In genomic region chr2:47034973-47035609, GRCh38 we compare ENCODE assay signal across 8 cellular contexts.
A peak's percentile ranks its signal among the peaks of the same experiment; 100 is the strongest.
DNase-seq lines count a peak whose midpoint lies in the region; ATAC-seq, FAIRE-seq and TF ChIP-seq lines count a peak whose summit lies in the region.

No MANE protein-coding gene starts in this region.

- peak overlapping the region; percentile 88 for H3K9ac ChIP-seq in keratinocyte (ENCODE audit: control insufficient read depth, extremely low read depth, insufficient read depth, low read length)

- no peaks in the 10 kb centered on the region for H3K9me1 ChIP-seq in keratinocyte (ENCODE audit: control insufficient read depth, extremely low read depth, insufficient read depth, low read length)

- H3K36me3 Mint-ChIP-seq in activated T-helper 17 cell treated with anti-CD3 and anti-CD28 coated beads, Interleukin-2, amount 50 U/mL, for 72 hours (ENCODE audit: low read depth), result peaks cover 65% of the 10 kb centered on the region
- H3K36me3 Mint-ChIP-seq in stimulated activated naive CD8-positive, alpha-beta T cell treated with anti-CD3 and anti-CD28 coated beads, Interleukin-15, Interleukin-2, amounts not matched to agents 100 ng/mL and 50 ng/mL, for 24 hours (ENCODE audit: low read depth), result peaks cover 32% of the 10 kb centered on the region

- H3K9me3 Mint-ChIP-seq in activated T-helper 17 cell treated with anti-CD3 and anti-CD28 coated beads, Interleukin-2, amount 50 U/mL, for 72 hours, result no peaks in the 10 kb centered on the region
- no peaks in the 10 kb centered on the region for H3K9me3 Mint-ChIP-seq in stimulated activated naive CD8-positive, alpha-beta T cell treated with anti-CD3 and anti-CD28 coated beads, Interleukin-15, Interleukin-2, amounts not matched to agents 100 ng/mL and 50 ng/mL, for 24 hours

- H3K36me3 ChIP-seq in keratinocyte (ENCODE audit: control insufficient read depth in 2 of 2, extremely low read depth in 1 of 2, insufficient read depth in 2 of 2, low read length in 2 of 2), result peaks cover 4 to 17% of the 10 kb centered on the region in 2 experiments

- no peaks in the 10 kb centered on the region for H3K27me3 ChIP-seq in keratinocyte (ENCODE audit: control insufficient read depth, extremely low read depth, insufficient read depth, low read length)

- no peak for DNase-seq in keratinocyte (ENCODE audit: low read depth, low spot score)
- no peak for DNase-seq in NCI-H2081 treated with DMSO at 0.1 percent for 48 hours (lab: John Stamatoyannopoulos, UW)
- no peak for DNase-seq in HCEC 1CT
- no peak for DNase-seq in SHP77 (lab: John Stamatoyannopoulos, UW)

- H3K4me1 Mint-ChIP-seq in activated T-helper 17 cell treated with anti-CD3 and anti-CD28 coated beads, Interleukin-2, amount 50 U/mL, for 72 hours, result peaks cover 8% of the 10 kb centered on the region
- H3K4me1 Mint-ChIP-seq in stimulated activated naive CD8-positive, alpha-beta T cell treated with anti-CD3 and anti-CD28 coated beads, Interleukin-15, Interleukin-2, amounts not matched to agents 100 ng/mL and 50 ng/mL, for 24 hours (ENCODE audit: low read depth), result peaks cover 24% of the 10 kb centered on the region

- H3K27ac Mint-ChIP-seq in activated T-helper 17 cell treated with anti-CD3 and anti-CD28 coated beads, Interleukin-2, amount 50 U/mL, for 72 hours, result peak overlapping the region; percentile 82
- peak overlapping the region; percentile 27 for H3K27ac Mint-ChIP-seq in stimulated activated naive CD8-positive, alpha-beta T cell treated with anti-CD3 and anti-CD28 coated beads, Interleukin-15, Interleukin-2, amounts not matched to agents 100 ng/mL and 50 ng/mL, for 24 hours

- peak overlapping the region; percentile 76 for H3K4me2 ChIP-seq in keratinocyte (ENCODE audit: control insufficient read depth, extremely low read depth, insufficient read depth, low read depth, low read length)

- peak overlapping the region; percentile 98 for H3K27ac ChIP-seq in keratinocyte (ENCODE audit: control insufficient read depth, insufficient read depth, low read length)

- H4K20me1 ChIP-seq in keratinocyte (ENCODE audit: control insufficient read depth, extremely low read depth, insufficient read depth, low read length), result no peaks in the 10 kb centered on the region

- H3K9me3 ChIP-seq in keratinocyte (ENCODE audit: control insufficient read depth, low read depth, low read length), result no peaks in the 10 kb centered on the region

- dilution Hi-C loops in keratinocyte (cut with MboI; ENCODE audit: extremely low pct_ligation_motif_present, low sequenced_read_pairs), result no loop called here

- ATAC-seq in GM18520 (IDR thresholded peaks at IDR 0.05; ENCODE audit: unreplicated experiment) (peak; percentile 55), HG03378 (IDR thresholded peaks at IDR 0.05; ENCODE audit: unreplicated experiment) (peak; percentile 55)
- ATAC-seq in activated T-helper 17 cell treated with anti-CD3 and anti-CD28 coated beads, Interleukin-2, amount 50 U/mL, for 72 hours (replicated peaks), result no peak

- no peaks in the 10 kb centered on the region for H3K79me2 ChIP-seq in keratinocyte (ENCODE audit: control insufficient read depth, insufficient read depth, low read length)

- no peak overlapping the region for H3K4me3 Mint-ChIP-seq in activated T-helper 17 cell treated with anti-CD3 and anti-CD28 coated beads, Interleukin-2, amount 50 U/mL, for 72 hours
- H3K4me3 Mint-ChIP-seq in stimulated activated naive CD8-positive, alpha-beta T cell treated with anti-CD3 and anti-CD28 coated beads, Interleukin-15, Interleukin-2, amounts not matched to agents 100 ng/mL and 50 ng/mL, for 24 hours, result no peak overlapping the region

- TF ChIP-seq CTCF in keratinocyte (optimal IDR thresholded peaks at IDR 0.05 in 1 of 3, IDR thresholded peaks at IDR 0.05 in 1 of 3, conservative IDR thresholded peaks at IDR 0.05 in 1 of 3; ENCODE audit: extremely low read depth in 1 of 3, insufficient read depth in 2 of 3, low read length in 3 of 3), result no peak

- no peak overlapping the region for H2AFZ ChIP-seq in keratinocyte (ENCODE audit: control insufficient read depth, low read length)

- no peak for FAIRE-seq in keratinocyte (lab: Jason Lieb, UNC)

- peak overlapping the region in 1 of 3 experiments; percentile 16 for H3K4me3 ChIP-seq in keratinocyte (ENCODE audit: control insufficient read depth in 2 of 3, extremely low read depth in 1 of 3, insufficient read depth in 2 of 3, low read depth in 1 of 3, low read length in 3 of 3)

- H3K27me3 Mint-ChIP-seq in activated T-helper 17 cell treated with anti-CD3 and anti-CD28 coated beads, Interleukin-2, amount 50 U/mL, for 72 hours, result no peaks in the 10 kb centered on the region
- H3K27me3 Mint-ChIP-seq in stimulated activated naive CD8-positive, alpha-beta T cell treated with anti-CD3 and anti-CD28 coated beads, Interleukin-15, Interleukin-2, amounts not matched to agents 100 ng/mL and 50 ng/mL, for 24 hours, result no peaks in the 10 kb centered on the region

- peaks cover 52% of the 10 kb centered on the region for H3K4me1 ChIP-seq in keratinocyte (ENCODE audit: control insufficient read depth, extremely low read depth, insufficient read depth, low read length)
